Comparison of ENCODE assay signal across 11 cellular contexts in the genomic region with DNA sequence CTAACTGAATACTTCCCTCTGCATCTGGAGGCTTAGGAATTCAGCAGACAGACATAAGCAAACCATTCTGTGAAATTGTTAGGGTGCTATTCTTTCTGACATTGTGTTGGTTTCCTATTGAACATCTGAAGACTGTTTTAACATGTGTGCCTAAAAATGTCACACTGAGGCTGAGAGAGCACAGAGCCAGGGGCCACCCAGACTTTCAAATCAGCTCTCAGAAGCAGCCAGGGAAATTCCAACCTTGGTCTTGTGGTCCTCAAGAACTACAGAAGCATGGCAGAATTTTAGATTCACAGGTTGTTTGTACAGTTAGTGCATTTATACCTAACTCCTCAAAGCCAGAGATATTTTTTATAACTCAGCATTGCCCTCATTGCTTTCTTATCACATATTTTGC.
DNase-seq lines count a peak whose midpoint lies in the region; ATAC-seq and TF ChIP-seq lines count a peak whose summit lies in the region.
"Had no signal": no experiment of that assay in that cellular context is flagged by ENCODE, and none has a peak within 500 bp of the region (broad histone marks: within the 10 kb centered on the region; RNA-seq: fewer than 3 reads in every experiment).

No MANE protein-coding gene starts in this region.

- peaks cover 55% of the 10 kb centered on the region for H3K4me1 Mint-ChIP-seq in activated CD4-positive, alpha-beta T cell treated with anti-CD3 and anti-CD28 coated beads for 36 hours
- no peaks in the 10 kb centered on the region for H3K4me1 Mint-ChIP-seq in HFFc6 (ENCODE audit: low read depth)

- no peak overlapping the region for H3K4me3 ChIP-seq in KMS-11 (IDR thresholded peaks at IDR 0.05; ENCODE audit: insufficient read depth, low read depth, low read length)
- H3K4me3 ChIP-seq: K562, SK-N-MC had no signal

- no peak overlapping the region for H2AFZ ChIP-seq in KMS-11 (ENCODE audit: low read depth)

- H3K9me3 Mint-ChIP-seq in activated CD4-positive, alpha-beta T cell treated with anti-CD3 and anti-CD28 coated beads for 36 hours (ENCODE audit: low read depth), result peaks cover 3% of the 10 kb centered on the region
- peaks cover 28% of the 10 kb centered on the region for H3K9me3 Mint-ChIP-seq in HFFc6

- H3K9ac ChIP-seq in KMS-11, result no peak overlapping the region

- peak; percentile 75 for ATAC-seq in activated CD4-positive, alpha-beta T cell treated with anti-CD3 and anti-CD28 coated beads for 36 hours
- ATAC-seq in HG02610 (IDR thresholded peaks at IDR 0.05; ENCODE audit: unreplicated experiment), result peak; percentile 95
- ATAC-seq in GM19455 (IDR thresholded peaks at IDR 0.05; ENCODE audit: unreplicated experiment), result no peak
- ATAC-seq: K562 had no signal

- DNase-seq in activated CD4-positive, alpha-beta T cell treated with anti-CD3 and anti-CD28 coated beads for 36 hours, result peak; percentile 55
- DNase-seq in activated CD4-positive, alpha-beta T cell treated with anti-CD3 and anti-CD28 coated beads for 1 hour, result no peak
- DNase-seq in stimulated activated CD8-positive, alpha-beta memory T cell treated with anti-CD3 and anti-CD28 coated beads, Interleukin-7, amount 100 ng/mL, for 48 hours (ENCODE audit: extremely low read depth in 1 of 2, low read depth in 1 of 2), result peak; percentile 3 to 15
- DNase-seq in NCI-H446 treated with DMSO at 0.1 percent for 48 hours (lab: John Stamatoyannopoulos, UW), result no peak
- no peak for DNase-seq in HFFc6
- DNase-seq: mammary epithelial cell had no signal

- H3K4me2 ChIP-seq in KMS-11, result peak overlapping the region; percentile 3; the same call in 1 of the 2 replicates

- no peak overlapping the region for H3K27ac ChIP-seq in KMS-11
- H3K27ac ChIP-seq: SK-N-MC had no signal

- H3K79me2 ChIP-seq in KMS-11 (ENCODE audit: insufficient read depth, low read depth), result no peaks in the 10 kb centered on the region

- intact Hi-C loops in activated CD4-positive, alpha-beta T cell treated with anti-CD3 and anti-CD28 coated beads for 36 hours (cut with DNase I, micrococcal nuclease), result loop anchor here in 1 of 2 experiments (1.0 to 2.0 kb wide), 2 partner anchors 38 to 44 kb away; no protein-coding TSS in a partner anchor

- CTCF ChIA-PET in activated CD4-positive, alpha-beta T cell treated with anti-CD3 and anti-CD28 coated beads for 36 hours (lab: Charles Lee), result interaction anchor here (0.8 to 1.0 kb wide), 3 partner anchors 9 to 31 kb away, joined by 3 read pairs; no protein-coding TSS in a partner anchor

- peaks cover 14% of the 10 kb centered on the region for H3K36me3 Mint-ChIP-seq in activated CD4-positive, alpha-beta T cell treated with anti-CD3 and anti-CD28 coated beads for 36 hours (ENCODE audit: low read depth)
- H3K36me3 Mint-ChIP-seq in HFFc6 (ENCODE audit: low read depth), result no peaks in the 10 kb centered on the region

- no peaks in the 10 kb centered on the region for H3K36me3 ChIP-seq in KMS-11 (ENCODE audit: insufficient read depth)

- no peaks in the 10 kb centered on the region for H3K27me3 ChIP-seq in KMS-11 (ENCODE audit: insufficient read depth, low read depth)

- peaks cover 13% of the 10 kb centered on the region for H3K4me1 ChIP-seq in KMS-11 (ENCODE audit: low read depth, poor library complexity, severe bottlenecking)

- POLR2A ChIA-PET in activated CD4-positive, alpha-beta T cell treated with anti-CD3 and anti-CD28 coated beads for 36 hours (lab: Charles Lee), result no interaction called here

- TF ChIP-seq CTCF in KMS-11 (conservative IDR thresholded peaks at IDR 0.05; ENCODE audit: low read depth, low read length) (no peak), HFFc6 (IDR thresholded peaks at IDR 0.05) (no peak)

- H3K27ac Mint-ChIP-seq in activated CD4-positive, alpha-beta T cell treated with anti-CD3 and anti-CD28 coated beads for 36 hours, result peak overlapping the region; percentile 89
- H3K27ac Mint-ChIP-seq in HFFc6, result no peak overlapping the region

- peak overlapping the region; percentile 21 for H3K4me3 Mint-ChIP-seq in activated CD4-positive, alpha-beta T cell treated with anti-CD3 and anti-CD28 coated beads for 36 hours
- no peak overlapping the region for H3K4me3 Mint-ChIP-seq in HFFc6

- H4K20me1 ChIP-seq in KMS-11 (ENCODE audit: insufficient read depth), result no peaks in the 10 kb centered on the region

- no peaks in the 10 kb centered on the region for H3K27me3 Mint-ChIP-seq in activated CD4-positive, alpha-beta T cell treated with anti-CD3 and anti-CD28 coated beads for 36 hours
- H3K27me3 Mint-ChIP-seq in HFFc6 (ENCODE audit: insufficient read depth), result no peaks in the 10 kb centered on the region

Comparison
In these comparisons a context has a peak if more than half of its experiments do, and no peak if none do; other contexts are left out.
1. DNase-seq: peak in activated CD4-positive, alpha-beta T cell treated with anti-CD3 and anti-CD28 coated beads for 36 hours (single experiment) and stimulated activated CD8-positive, alpha-beta memory T cell treated with anti-CD3 and anti-CD28 coated beads, Interleukin-7, amount 100 ng/mL, for 48 hours (2 of 2); none in activated CD4-positive, alpha-beta T cell treated with anti-CD3 and anti-CD28 coated beads for 1 hour (single experiment), NCI-H446 treated with DMSO at 0.1 percent for 48 hours (single experiment) and HFFc6 (single experiment).